ENCODE assay signal across 8 cellular contexts in genomic region chr11:65419460-65419772, GRCh38. TPM values are rescaled to one million over a fixed set of nuclear protein-coding genes. Genes with fewer than 3 reads are reported as not detected.
A peak's percentile ranks its signal among the peaks of the same experiment; 100 is the strongest.
DNase-seq lines count a peak whose midpoint lies in the region; ATAC-seq and TF ChIP-seq lines count a peak whose summit lies in the region.

No MANE protein-coding gene starts in this region.

- H3K36me3 Mint-ChIP-seq in T-cell = peaks cover 19% of the 10 kb centered on the region
- H3K36me3 Mint-ChIP-seq in progenitor cell of endocrine pancreas (ENCODE audit: insufficient read depth) = no peaks in the 10 kb centered on the region

- TF ChIP-seq CTCF in fibroblast of pulmonary artery (IDR thresholded peaks at IDR 0.05; ENCODE audit: low read length, missing control alignments) = no peak
- no peak for TF ChIP-seq CTCF in progenitor cell of endocrine pancreas (IDR thresholded peaks at IDR 0.05; ENCODE audit: unreplicated experiment)

- H3K9me3 Mint-ChIP-seq in T-cell (no peaks in the 10 kb centered on the region), progenitor cell of endocrine pancreas (ENCODE audit: low read depth) (no peaks in the 10 kb centered on the region)

- H3K9me3 ChIP-seq in ES-I3 (ENCODE audit: control insufficient read depth, insufficient read depth, low read length) = no peaks in the 10 kb centered on the region

- DNase-seq in T-cell = no peak
- DNase-seq in fibroblast of pulmonary artery (ENCODE audit: low read depth) = no peak
- no peak for DNase-seq in progenitor cell of endocrine pancreas (ENCODE audit: low spot score, unreplicated experiment)
- DNase-seq in amniotic stem cell (lab: John Stamatoyannopoulos, UW) = no peak
- DNase-seq in midbrain (lab: John Stamatoyannopoulos, UW) = no peak

- peaks cover 53 to 81% (median 62%) of the 10 kb centered on the region in 3 donors for H3K4me1 Mint-ChIP-seq in T-cell
- peaks cover 69% of the 10 kb centered on the region for H3K4me1 Mint-ChIP-seq in progenitor cell of endocrine pancreas (ENCODE audit: low read depth)

- POLR2A ChIA-PET in T-cell (lab: Charles Lee) = interaction anchor here (1.0 to 12.1 kb wide), 7 partner anchors 11 to 88 kb away, joined by 3 to 306 read pairs (median 13); partner anchors contain the start of gene MALAT1 (in 2 of the 2)

- H3K27me3 Mint-ChIP-seq in T-cell = no peaks in the 10 kb centered on the region
- no peaks in the 10 kb centered on the region for H3K27me3 Mint-ChIP-seq in progenitor cell of endocrine pancreas

- H3K4me3 Mint-ChIP-seq in T-cell = peak overlapping the region; percentile 91 to 100 (median 98)
- peak overlapping the region; percentile 47 for H3K4me3 Mint-ChIP-seq in progenitor cell of endocrine pancreas (ENCODE audit: low read depth)

- H3K27ac Mint-ChIP-seq in T-cell (peak overlapping the region; percentile 98 to 99), progenitor cell of endocrine pancreas (peak overlapping the region; percentile 99)

- ATAC-seq in T-cell (replicated peaks in 1 of 4) (no peak), GM21515 (IDR thresholded peaks at IDR 0.05; ENCODE audit: unreplicated experiment) (no peak), GM18867 (IDR thresholded peaks at IDR 0.05; ENCODE audit: unreplicated experiment) (no peak)

- H3K4me1 ChIP-seq in ES-I3 (ENCODE audit: insufficient read depth, low read length) = peaks cover 43% of the 10 kb centered on the region

- CTCF ChIA-PET in T-cell (lab: Charles Lee) = interaction anchor here (0.7 to 3.6 kb wide), 8 partner anchors 13 to 89 kb away, joined by 3 to 30 read pairs (median 4); partner anchors contain the start of gene MALAT1 (in 1 of the 2)

- peaks cover 9% of the 10 kb centered on the region for H3K36me3 ChIP-seq in ES-I3 (ENCODE audit: insufficient read depth, low read length)

- H3K4me3 ChIP-seq in fibroblast of pulmonary artery (replicated peaks; ENCODE audit: low read depth, low read length) = peak overlapping the region; percentile 50

- H3K9ac ChIP-seq in ES-I3 (ENCODE audit: low read depth, low read length) = peak overlapping the region; percentile 59

RNA-seq across cellular contexts. Expression of gene NEAT1, which starts 3.2 kb away (rescaled TPM):
- total RNA-seq in T-cell = 1,000 to 10,000 TPM in 1 of 5 donors, 100 to 1,000 TPM in 4; 368 to 1,017 (median 906) TPM
- total RNA-seq in progenitor cell of endocrine pancreas = 78.8 and 99.9 TPM in 2 replicates

RNA-seq across cellular contexts. Expression of gene FRMD8, which starts 33.0 kb away (rescaled TPM):
- total RNA-seq in T-cell (10 to 100 TPM; 35.6 to 79.1 (median 77.8) TPM), progenitor cell of endocrine pancreas (27.3 and 27.5 TPM in 2 replicates)

RNA-seq across cellular contexts. Expression of gene SLC25A45, which starts 37.0 kb away (rescaled TPM):
- total RNA-seq in T-cell (10 to 100 TPM; 18.7 to 72.2 (median 22.6) TPM), progenitor cell of endocrine pancreas (4.0 and 5.3 TPM in 2 replicates)
